19 cellular contexts compared by ENCODE assay signal in the genomic region with DNA sequence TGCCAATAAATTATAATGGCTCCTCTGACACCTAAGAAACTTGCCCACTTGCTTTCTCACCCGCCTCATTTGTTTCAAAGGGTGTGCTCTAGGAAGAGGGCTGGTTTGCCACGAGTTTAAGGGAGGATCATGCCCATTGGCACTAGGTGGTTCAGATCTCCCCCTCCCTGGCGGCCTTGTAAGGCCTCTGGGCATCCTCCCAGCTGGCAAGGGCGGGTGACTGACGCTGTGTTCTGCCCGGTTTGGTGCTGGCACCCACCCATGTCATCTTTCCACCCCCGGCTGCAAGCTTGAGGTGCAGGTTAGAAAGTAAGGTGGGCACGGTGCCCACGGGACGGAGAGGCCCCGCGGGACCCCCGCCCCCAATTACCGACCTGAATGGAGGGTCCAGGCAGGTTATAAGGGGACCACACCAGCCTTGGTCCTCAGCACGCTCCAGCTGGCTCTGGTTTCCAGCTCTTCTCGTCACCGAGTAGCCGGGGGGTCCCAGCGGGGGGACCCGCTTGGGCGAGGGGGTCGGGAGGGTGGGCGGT.
DNase-seq lines count a peak whose midpoint lies in the region; ATAC-seq and TF ChIP-seq lines count a peak whose summit lies in the region.
"Had no signal": no experiment of that assay in that cellular context is flagged by ENCODE, and none has a peak within 500 bp of the region (broad histone marks: within the 10 kb centered on the region; RNA-seq: fewer than 3 reads in every experiment).

No MANE protein-coding gene starts in this region.

- no peak for TF ChIP-seq CTCF in testis (IDR thresholded peaks at IDR 0.05)
- TF ChIP-seq CTCF in GM10248 (IDR thresholded peaks at IDR 0.05; ENCODE audit: control extremely low read depth, extremely low read depth, low read depth, missing control alignments), result no peak

- no peak overlapping the region for H3K4me3 ChIP-seq in testis
- H3K4me3 ChIP-seq: cardiac muscle cell, skin epidermis had no signal

- POLR2A ChIA-PET in GM10248 (lab: Yijun Ruan, JAX), result no interaction called here

- H3K27ac ChIP-seq in caudate nucleus (ENCODE audit: low read depth, low read length), result no peak overlapping the region
- no peak overlapping the region for H3K27ac ChIP-seq in testis
- H3K27ac ChIP-seq: cardiac muscle cell, skin epidermis had no signal

- peak; percentile 68 for DNase-seq in NCI-H1092 (lab: John Stamatoyannopoulos, UW)
- DNase-seq in caudate nucleus (lab: John Stamatoyannopoulos, UW), result peak in 57 of 61 donors; percentile 7 to 79 (median 47)
- DNase-seq in left lobe of liver (ENCODE audit: low spot score), result peak; percentile 48
- DNase-seq in testis, result peak; percentile 88
- no peak for DNase-seq in NCI-H524 treated with DMSO at 0.1 percent for 48 hours (lab: John Stamatoyannopoulos, UW)
- no peak for DNase-seq in effector CD4-positive, alpha-beta T cell
- DNase-seq in GM10248 (ENCODE audit: extremely low spot score), result no peak
- DNase-seq: activated CD4-positive, alpha-beta T cell treated with anti-CD3 and anti-CD28 coated beads for 36 hours; activated naive CD4-positive, alpha-beta T cell treated with anti-CD3 and anti-CD28 coated beads, Interleukin-2, amount 50 U/mL, for 16 hours; AML-193; HFFc6; IMR-90; NCI-H1105; nephron progenitor cell; SIG-M5; stimulated activated naive CD4-positive, alpha-beta T cell treated with Interleukin-2 at 50 U/mL for 16 hours had no signal

- peak; percentile 52 for ATAC-seq in left lobe of liver
- no peak for ATAC-seq in HG03439 (IDR thresholded peaks at IDR 0.05; ENCODE audit: unreplicated experiment)
- ATAC-seq: activated CD4-positive, alpha-beta T cell treated with anti-CD3 and anti-CD28 coated beads for 36 hours had no signal

- no peaks in the 10 kb centered on the region for H3K4me1 ChIP-seq in testis

- CTCF ChIA-PET in GM10248 (lab: Yijun Ruan, JAX), result no interaction called here

- no peaks in the 10 kb centered on the region for H3K27me3 ChIP-seq in testis
- H3K27me3 ChIP-seq: cardiac muscle cell had no signal

- no peaks in the 10 kb centered on the region for H3K36me3 ChIP-seq in testis (ENCODE audit: low read depth, missing control alignments)

- TF ChIP-seq POLR2A in testis (IDR thresholded peaks at IDR 0.05), result no peak

- no peaks in the 10 kb centered on the region for H3K9me3 ChIP-seq in testis

- WGBS in testis, 2 donors, result 73% methylated on average over 20 to 23 of the region's 23 CpGs

- intact Hi-C loops in testis (cut with DNase I; ENCODE audit: low total_unique reads), result no loop called here

Comparison
In these comparisons a context has a peak if more than half of its experiments do, and no peak if none do; other contexts are left out.
1. DNase-seq: peak in NCI-H1092 (single experiment), caudate nucleus (57 of 61), left lobe of liver (single experiment) and testis (single experiment); none in NCI-H524 treated with DMSO at 0.1 percent for 48 hours (single experiment), effector CD4-positive, alpha-beta T cell (single experiment) and GM10248 (single experiment).